Comparison of ENCODE assay signal across 8 cellular contexts in genomic region chr6:70412797-70413113, GRCh38. TPM values are rescaled to one million over a fixed set of nuclear protein-coding genes. Genes with fewer than 3 reads are reported as not detected.
DNase-seq lines count a peak whose midpoint lies in the region; ATAC-seq lines count a peak whose summit lies in the region.

No MANE protein-coding gene starts in this region.

- peak overlapping the region; percentile 80 to 95 (median 94) for H3K27ac Mint-ChIP-seq in CD4-positive, CD25-positive, alpha-beta regulatory T cell
- H3K27ac Mint-ChIP-seq in IgD-negative memory B cell = peak overlapping the region; percentile 76 to 90 (median 90)
- peak overlapping the region; percentile 60 to 95 (median 85) for H3K27ac Mint-ChIP-seq in naive B cell

- peak overlapping the region; percentile 76 to 80 for H3K9ac ChIP-seq in duodenal mucosa (ENCODE audit: low read depth in 1 of 2, low read length in 2 of 2)

- peak overlapping the region; percentile 92 for H3K4me3 ChIP-seq in CD4-positive, CD25-positive, alpha-beta regulatory T cell (ENCODE audit: low read depth, low read length)
- peak overlapping the region; percentile 86 to 89 for H3K4me3 ChIP-seq in duodenal mucosa (ENCODE audit: low read depth in 1 of 2, low read length in 2 of 2)

- peak overlapping the region; percentile 79 for H3K27ac ChIP-seq in CD4-positive, CD25-positive, alpha-beta regulatory T cell (ENCODE audit: insufficient read depth, low read length, poor library complexity, severe bottlenecking)
- peak overlapping the region; percentile 45 for H3K27ac ChIP-seq in duodenal mucosa (ENCODE audit: low read depth, low read length)

- no peaks in the 10 kb centered on the region for H3K36me3 Mint-ChIP-seq in CD4-positive, CD25-positive, alpha-beta regulatory T cell
- H3K36me3 Mint-ChIP-seq in IgD-negative memory B cell (no peaks in the 10 kb centered on the region), naive B cell (peaks cover 0 to 9% of the 10 kb centered on the region in 2 donors)

- no peak for ATAC-seq in CD4-positive, CD25-positive, alpha-beta regulatory T cell (ENCODE audit: low read depth in 2 of 2)
- ATAC-seq in GM21528 (IDR thresholded peaks at IDR 0.05; ENCODE audit: low FRiP score, unreplicated experiment) (peak; percentile 36), naive B cell (ENCODE audit: low read depth in 2 of 2) (no peak)

- H3K27me3 Mint-ChIP-seq in CD4-positive, CD25-positive, alpha-beta regulatory T cell = peaks cover 13% of the 10 kb centered on the region
- no peaks in the 10 kb centered on the region for H3K27me3 Mint-ChIP-seq in IgD-negative memory B cell
- H3K27me3 Mint-ChIP-seq in naive B cell = peaks cover 0 to 2% (median 0%) of the 10 kb centered on the region in 3 donors

- DNase-seq in CD4-positive, CD25-positive, alpha-beta regulatory T cell = no peak
- DNase-seq in naive B cell (no peak), globus pallidus (ENCODE audit: low spot score) (no peak), putamen (ENCODE audit: low spot score) (no peak), NCI-H446 (lab: John Stamatoyannopoulos, UW) (no peak)

- no peaks in the 10 kb centered on the region for H3K27me3 ChIP-seq in CD4-positive, CD25-positive, alpha-beta regulatory T cell (ENCODE audit: control insufficient read depth, insufficient read depth, low read length)
- H3K27me3 ChIP-seq in duodenal mucosa (ENCODE audit: control insufficient read depth in 1 of 2, insufficient read depth in 2 of 2, low read length in 2 of 2) = no peaks in the 10 kb centered on the region

- H3K36me3 ChIP-seq in CD4-positive, CD25-positive, alpha-beta regulatory T cell (ENCODE audit: control insufficient read depth, insufficient read depth, low read length) = no peaks in the 10 kb centered on the region
- peaks cover 0 to 3% of the 10 kb centered on the region in 2 donors for H3K36me3 ChIP-seq in duodenal mucosa (ENCODE audit: control insufficient read depth in 1 of 2, insufficient read depth in 2 of 2, low read length in 2 of 2)

- H3K4me1 ChIP-seq in CD4-positive, CD25-positive, alpha-beta regulatory T cell (ENCODE audit: control insufficient read depth, insufficient read depth, low read length, poor library complexity, severe bottlenecking) = peaks cover 23% of the 10 kb centered on the region
- peaks cover 9 to 11% of the 10 kb centered on the region in 2 donors for H3K4me1 ChIP-seq in duodenal mucosa (ENCODE audit: control insufficient read depth in 1 of 2, insufficient read depth in 2 of 2, low read length in 2 of 2)

- peaks cover 13 to 29% (median 22%) of the 10 kb centered on the region in 4 donors for H3K4me1 Mint-ChIP-seq in CD4-positive, CD25-positive, alpha-beta regulatory T cell
- H3K4me1 Mint-ChIP-seq in IgD-negative memory B cell (peaks cover 13 to 23% (median 14%) of the 10 kb centered on the region in 3 donors), naive B cell (peaks cover 9 to 24% (median 21%) of the 10 kb centered on the region in 3 donors)

- H3K9me3 Mint-ChIP-seq in CD4-positive, CD25-positive, alpha-beta regulatory T cell = no peaks in the 10 kb centered on the region
- no peaks in the 10 kb centered on the region for H3K9me3 Mint-ChIP-seq in IgD-negative memory B cell
- no peaks in the 10 kb centered on the region for H3K9me3 Mint-ChIP-seq in naive B cell

- H3K9me3 ChIP-seq in CD4-positive, CD25-positive, alpha-beta regulatory T cell (ENCODE audit: control insufficient read depth in 2 of 2, low read length in 2 of 2) = no peaks in the 10 kb centered on the region
- H3K9me3 ChIP-seq in duodenal mucosa (ENCODE audit: control insufficient read depth in 1 of 2, low read length in 2 of 2) = no peaks in the 10 kb centered on the region

- H3K4me3 Mint-ChIP-seq in CD4-positive, CD25-positive, alpha-beta regulatory T cell = peak overlapping the region; percentile 89 to 99 (median 96)
- H3K4me3 Mint-ChIP-seq in IgD-negative memory B cell = peak overlapping the region; percentile 87 to 97 (median 92)
- peak overlapping the region; percentile 89 to 100 (median 96) for H3K4me3 Mint-ChIP-seq in naive B cell

RNA-seq across cellular contexts. Expression of gene FAM135A, which starts 0.6 kb away (rescaled TPM):
- 10.1 TPM for total RNA-seq in CD4-positive, CD25-positive, alpha-beta regulatory T cell
- polyA plus RNA-seq in CD4-positive, CD25-positive, alpha-beta regulatory T cell = 1 to 10 TPM; 3.1 to 5.3 (median 3.5) TPM
- 4.8 TPM for polyA plus RNA-seq in IgD-negative memory B cell
- polyA plus RNA-seq in naive B cell (ENCODE audit: low read depth in 6 of 6) = 1 to 10 TPM; 3.2 to 9.8 (median 7.9) TPM
